In genomic region chr3:65665922-65666321, GRCh38 we compare ENCODE assay signal across 24 cellular contexts.
"Had no signal": no experiment of that assay in that cellular context is flagged by ENCODE, and none has a peak within 500 bp of the region (broad histone marks: within the 10 kb centered on the region; RNA-seq: fewer than 3 reads in every experiment).

No MANE protein-coding gene starts in this region.

- H3K36me3 Mint-ChIP-seq: natural killer cell treated with Interleukin-12 subunit alpha and Interleukin-12 subunit beta and Interleukin-15 and Interleukin-18, amount 100 ng/mL, for 72 hours; stimulated activated naive B cell treated with anti-CD40 and anti-IgM and Interleukin-4, amounts not matched to agents 10 μg/mL and 1 μg/mL and 100 μg/mL, for 72 hours had no signal

- H3K4me3 Mint-ChIP-seq: natural killer cell treated with Interleukin-12 subunit alpha and Interleukin-12 subunit beta and Interleukin-15 and Interleukin-18, amount 100 ng/mL, for 72 hours; stimulated activated naive B cell treated with anti-CD40 and anti-IgM and Interleukin-4, amounts not matched to agents 10 μg/mL and 1 μg/mL and 100 μg/mL, for 72 hours; stimulated activated naive CD8-positive, alpha-beta T cell treated with anti-CD3 and anti-CD28 coated beads, Interleukin-15, amount 100 ng/mL, for 72 hours had no signal

- H3K27me3 Mint-ChIP-seq: natural killer cell treated with Interleukin-12 subunit alpha and Interleukin-12 subunit beta and Interleukin-15 and Interleukin-18, amount 100 ng/mL, for 72 hours; stimulated activated naive B cell treated with anti-CD40 and anti-IgM and Interleukin-4, amounts not matched to agents 10 μg/mL and 1 μg/mL and 100 μg/mL, for 72 hours; stimulated activated naive CD8-positive, alpha-beta T cell treated with anti-CD3 and anti-CD28 coated beads, Interleukin-15, amount 100 ng/mL, for 72 hours had no signal

- ATAC-seq: esophagus mucosa; gastrocnemius medialis; heart right ventricle; left cardiac atrium; lower lobe of right lung; natural killer cell treated with Interleukin-12 subunit alpha and Interleukin-12 subunit beta and Interleukin-15 and Interleukin-18, amount 100 ng/mL, for 72 hours; psoas muscle; sciatic nerve; stimulated activated naive B cell treated with anti-CD40 and anti-IgM and Interleukin-4, amounts not matched to agents 10 μg/mL and 1 μg/mL and 100 μg/mL, for 72 hours; stimulated activated naive CD8-positive, alpha-beta T cell treated with anti-CD3 and anti-CD28 coated beads, Interleukin-15, amount 100 ng/mL, for 72 hours had no signal

- H3K9me3 ChIP-seq: gastrocnemius medialis, heart right ventricle, left ventricle myocardium inferior, lower lobe of right lung, psoas muscle, thoracic aorta, transverse colon had no signal

- H3K36me3 ChIP-seq: gastrocnemius medialis, heart right ventricle, left ventricle myocardium inferior, lower lobe of right lung, spleen, thoracic aorta, transverse colon had no signal

- H3K4me3 ChIP-seq: dorsolateral prefrontal cortex, gastrocnemius medialis, heart right ventricle, left ventricle myocardium inferior, lower lobe of right lung, psoas muscle, spleen, thoracic aorta, transverse colon had no signal

- H3K4me1 Mint-ChIP-seq: stimulated activated naive B cell treated with anti-CD40 and anti-IgM and Interleukin-4, amounts not matched to agents 10 μg/mL and 1 μg/mL and 100 μg/mL, for 72 hours; stimulated activated naive CD8-positive, alpha-beta T cell treated with anti-CD3 and anti-CD28 coated beads, Interleukin-15, amount 100 ng/mL, for 72 hours had no signal

- H3K9me3 Mint-ChIP-seq: natural killer cell treated with Interleukin-12 subunit alpha and Interleukin-12 subunit beta and Interleukin-15 and Interleukin-18, amount 100 ng/mL, for 72 hours; stimulated activated naive B cell treated with anti-CD40 and anti-IgM and Interleukin-4, amounts not matched to agents 10 μg/mL and 1 μg/mL and 100 μg/mL, for 72 hours; stimulated activated naive CD8-positive, alpha-beta T cell treated with anti-CD3 and anti-CD28 coated beads, Interleukin-15, amount 100 ng/mL, for 72 hours had no signal

- H3K27ac ChIP-seq: dorsolateral prefrontal cortex, gastrocnemius medialis, heart right ventricle, left ventricle myocardium inferior, lower lobe of right lung, psoas muscle, spleen, thoracic aorta, transverse colon had no signal

- H3K27ac Mint-ChIP-seq: natural killer cell treated with Interleukin-12 subunit alpha and Interleukin-12 subunit beta and Interleukin-15 and Interleukin-18, amount 100 ng/mL, for 72 hours; stimulated activated naive B cell treated with anti-CD40 and anti-IgM and Interleukin-4, amounts not matched to agents 10 μg/mL and 1 μg/mL and 100 μg/mL, for 72 hours; stimulated activated naive CD8-positive, alpha-beta T cell treated with anti-CD3 and anti-CD28 coated beads, Interleukin-15, amount 100 ng/mL, for 72 hours had no signal

- DNase-seq: cortex of kidney; dorsolateral prefrontal cortex; effector CD8-positive, alpha-beta T cell; gastrocnemius medialis; heart right ventricle; hypothalamus; islet precursor cell; left cardiac atrium; left ventricle myocardium inferior; lower lobe of right lung; mesenchymal stem cell; midbrain; psoas muscle; spleen; stimulated activated CD4-positive, alpha-beta T cell treated with anti-CD3 and anti-CD28 coated beads, Interleukin-15, amount 100 ng/mL, for 24 hours; stimulated activated CD4-positive, alpha-beta T cell treated with anti-CD3 and anti-CD28 coated beads, Interleukin-1b, Interleukin-23, amount 100 ng/mL, for 48 hours; stimulated activated CD4-positive, alpha-beta T cell treated with anti-CD3 and anti-CD28 coated beads, Interleukin-4, amount 100 ng/mL, for 4 hours; stimulated activated naive B cell treated with anti-CD40 and anti-IgM and Interleukin-4, amounts not matched to agents 10 μg/mL and 1 μg/mL and 100 μg/mL, for 72 hours; stimulated activated naive CD8-positive, alpha-beta T cell treated with anti-CD3 and anti-CD28 coated beads, Interleukin-15, amount 100 ng/mL, for 72 hours; transverse colon had no signal

- H3K4me1 ChIP-seq: gastrocnemius medialis, lower lobe of right lung, psoas muscle, spleen, transverse colon had no signal

- H3K27me3 ChIP-seq: dorsolateral prefrontal cortex, gastrocnemius medialis, heart right ventricle, spleen, transverse colon had no signal
